In genomic region chr15:48914717-48915116, GRCh38 we compare ENCODE assay signal across 1 cellular context.
TF ChIP-seq lines count a peak whose summit lies in the region.

No MANE protein-coding gene starts in this region.

TF ChIP-seq in HepG2, 621 proteins besides CTCF, POLR2A, EP300 and RAD21:
- TF ChIP-seq ZNF496 (CRISPR knock-in tag; IDR thresholded peaks at IDR 0.05; ENCODE audit: insufficient replicate concordance) (no peak), ZFYVE20 (CRISPR knock-in tag; IDR thresholded peaks at IDR 0.05; ENCODE audit: borderline replicate concordance, low read depth) (no peak), HMGA1 (CRISPR knock-in tag; conservative IDR thresholded peaks at IDR 0.05) (no peak), AGO1 (IDR thresholded peaks at IDR 0.05; ENCODE audit: low read depth, low read length, poor library complexity, severe bottlenecking) (no peak), ZNF644 (CRISPR knock-in tag; IDR thresholded peaks at IDR 0.05; ENCODE audit: low read depth) (no peak)
